28 cellular contexts compared by ENCODE assay signal in the genomic region with DNA sequence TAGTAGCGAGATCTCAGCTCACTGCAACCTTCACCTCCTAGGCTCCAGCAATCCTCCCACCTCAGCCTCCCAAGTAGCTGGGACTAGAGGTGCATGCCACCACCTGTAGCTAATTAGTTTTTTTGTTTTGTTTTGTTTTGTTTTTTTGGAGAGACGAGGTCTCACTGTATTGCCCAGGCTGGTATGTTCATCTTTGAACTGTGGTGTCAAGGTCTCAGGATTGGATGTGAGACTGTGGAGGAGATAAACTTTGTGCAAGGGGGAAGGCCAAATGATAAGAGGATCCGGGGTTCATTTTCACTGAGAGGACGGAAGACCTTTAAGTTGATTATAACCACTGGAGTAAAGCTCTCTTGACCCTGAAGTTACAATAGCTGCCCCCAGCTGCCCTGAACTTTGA.
"Had no signal": no experiment of that assay in that cellular context is flagged by ENCODE, and none has a peak within 500 bp of the region (broad histone marks: within the 10 kb centered on the region; RNA-seq: fewer than 3 reads in every experiment).

No MANE protein-coding gene starts in this region.

- H3K4me2 ChIP-seq: KMS-11, SK-N-SH had no signal

- H3K36me3 ChIP-seq: cardiac muscle cell, SJCRH30 had no signal

- DNase-seq: activated CD4-positive, alpha-beta memory T cell treated with anti-CD3 and anti-CD28 coated beads, Interleukin-2, amount 10 ng/mL, durations not matched to agents 7 days and 5 days; activated CD4-positive, alpha-beta T cell treated with anti-CD3 and anti-CD28 coated beads, Interleukin-2, amount 50 U/mL, for 1 hour; activated CD4-positive, CD25-positive, alpha-beta regulatory T cell; activated naive CD8-positive, alpha-beta T cell treated with anti-CD3 and anti-CD28 coated beads, Interleukin-2, amount 50 U/mL, for 24 hours; activated T-cell treated with anti-CD3 and anti-CD28 coated beads for 4 hours; activated T-cell treated with anti-CD3 and anti-CD28 coated beads, Interleukin-2, amount 50 U/mL, for 48 hours; amniotic stem cell; body of pancreas; NCI-H1092; NCI-H1417; NCI-H1930; NCI-H345; NCI-H510A; NCI-H69; NK-92 treated with Interleukin-12 subunit alpha and Interleukin-12 subunit beta, amount 100 ng/mL, for 24 hours; OCI-M1; Right ventricle myocardium superior; RPMI8226; SJCRH30; SK-N-SH; T-helper 1 cell had no signal

- H3K9me3 ChIP-seq: ascending aorta, body of pancreas, SJCRH30, SK-N-SH had no signal

- ATAC-seq: activated naive CD8-positive, alpha-beta T cell treated with anti-CD3 and anti-CD28 coated beads, Interleukin-2, amount 50 U/mL, for 24 hours; activated T-helper 17 cell treated with anti-CD3 and anti-CD28 coated beads, Interleukin-2, amount 50 U/mL, for 72 hours; body of pancreas; Panc1 had no signal

- H3K4me1 Mint-ChIP-seq: activated T-helper 17 cell treated with anti-CD3 and anti-CD28 coated beads, Interleukin-2, amount 50 U/mL, for 72 hours had no signal

- H3K27ac ChIP-seq: ascending aorta, body of pancreas, cardiac muscle cell, KMS-11, SJCRH30, VCaP had no signal

- H3K4me3 ChIP-seq: ascending aorta, body of pancreas, cardiac muscle cell, SJCRH30 had no signal

- H3K9me3 Mint-ChIP-seq: activated CD4-positive, alpha-beta memory T cell treated with anti-CD3 and anti-CD28 coated beads, Interleukin-2, amount 10 ng/mL, durations not matched to agents 7 days and 5 days; activated naive CD4-positive, alpha-beta T cell treated with anti-CD3 and anti-CD28 coated beads, Interleukin-2, amount 50 U/mL, for 24 hours; activated naive CD8-positive, alpha-beta T cell treated with anti-CD3 and anti-CD28 coated beads, Interleukin-2, amount 50 U/mL, for 24 hours; activated T-helper 17 cell treated with anti-CD3 and anti-CD28 coated beads, Interleukin-2, amount 50 U/mL, for 72 hours had no signal

- H3K4me3 Mint-ChIP-seq: activated CD4-positive, alpha-beta memory T cell treated with anti-CD3 and anti-CD28 coated beads, Interleukin-2, amount 10 ng/mL, durations not matched to agents 7 days and 5 days; activated naive CD4-positive, alpha-beta T cell treated with anti-CD3 and anti-CD28 coated beads, Interleukin-2, amount 50 U/mL, for 24 hours; activated naive CD8-positive, alpha-beta T cell treated with anti-CD3 and anti-CD28 coated beads, Interleukin-2, amount 50 U/mL, for 24 hours; activated T-helper 17 cell treated with anti-CD3 and anti-CD28 coated beads, Interleukin-2, amount 50 U/mL, for 72 hours had no signal

- H3K27me3 ChIP-seq: ascending aorta, body of pancreas, cardiac muscle cell, SJCRH30 had no signal

- H3K27ac Mint-ChIP-seq: activated CD4-positive, alpha-beta memory T cell treated with anti-CD3 and anti-CD28 coated beads, Interleukin-2, amount 10 ng/mL, durations not matched to agents 7 days and 5 days; activated naive CD4-positive, alpha-beta T cell treated with anti-CD3 and anti-CD28 coated beads, Interleukin-2, amount 50 U/mL, for 24 hours; activated naive CD8-positive, alpha-beta T cell treated with anti-CD3 and anti-CD28 coated beads, Interleukin-2, amount 50 U/mL, for 24 hours; activated T-helper 17 cell treated with anti-CD3 and anti-CD28 coated beads, Interleukin-2, amount 50 U/mL, for 72 hours had no signal

- H3K4me1 ChIP-seq: ascending aorta, body of pancreas, SJCRH30 had no signal

- H3K27me3 Mint-ChIP-seq: activated CD4-positive, alpha-beta memory T cell treated with anti-CD3 and anti-CD28 coated beads, Interleukin-2, amount 10 ng/mL, durations not matched to agents 7 days and 5 days; activated naive CD4-positive, alpha-beta T cell treated with anti-CD3 and anti-CD28 coated beads, Interleukin-2, amount 50 U/mL, for 24 hours; activated naive CD8-positive, alpha-beta T cell treated with anti-CD3 and anti-CD28 coated beads, Interleukin-2, amount 50 U/mL, for 24 hours; activated T-helper 17 cell treated with anti-CD3 and anti-CD28 coated beads, Interleukin-2, amount 50 U/mL, for 72 hours had no signal
